Comparison of ENCODE assay signal across 1 cellular context in the genomic region with DNA sequence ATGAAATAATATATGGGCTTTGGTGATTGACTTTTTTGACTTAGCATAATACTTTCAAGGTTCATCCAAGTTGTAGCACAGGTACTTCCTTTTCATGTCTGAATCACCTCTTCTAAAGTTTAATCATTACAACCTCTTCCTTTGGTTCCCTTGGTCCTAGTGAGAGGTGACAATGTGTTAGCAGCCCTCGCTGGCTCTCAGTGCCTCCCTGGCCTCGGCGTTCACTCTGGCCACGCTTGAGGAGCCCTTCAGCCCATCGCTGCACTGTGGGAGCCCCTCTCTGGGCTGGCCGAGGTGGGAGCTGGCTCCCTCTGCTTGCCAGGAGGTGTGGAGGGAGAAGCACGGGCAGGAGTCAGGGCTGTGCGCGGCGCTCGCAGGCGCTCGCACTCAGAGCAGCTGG.
A peak's percentile ranks its signal among the peaks of the same experiment; 100 is the strongest.
TF ChIP-seq lines count a peak whose summit lies in the region.

No MANE protein-coding gene starts in this region.

TF ChIP-seq in HEK293, 187 proteins besides CTCF, POLR2A, EP300 and RAD21 (continued from another document):
- TF ChIP-seq, protein P1, sequence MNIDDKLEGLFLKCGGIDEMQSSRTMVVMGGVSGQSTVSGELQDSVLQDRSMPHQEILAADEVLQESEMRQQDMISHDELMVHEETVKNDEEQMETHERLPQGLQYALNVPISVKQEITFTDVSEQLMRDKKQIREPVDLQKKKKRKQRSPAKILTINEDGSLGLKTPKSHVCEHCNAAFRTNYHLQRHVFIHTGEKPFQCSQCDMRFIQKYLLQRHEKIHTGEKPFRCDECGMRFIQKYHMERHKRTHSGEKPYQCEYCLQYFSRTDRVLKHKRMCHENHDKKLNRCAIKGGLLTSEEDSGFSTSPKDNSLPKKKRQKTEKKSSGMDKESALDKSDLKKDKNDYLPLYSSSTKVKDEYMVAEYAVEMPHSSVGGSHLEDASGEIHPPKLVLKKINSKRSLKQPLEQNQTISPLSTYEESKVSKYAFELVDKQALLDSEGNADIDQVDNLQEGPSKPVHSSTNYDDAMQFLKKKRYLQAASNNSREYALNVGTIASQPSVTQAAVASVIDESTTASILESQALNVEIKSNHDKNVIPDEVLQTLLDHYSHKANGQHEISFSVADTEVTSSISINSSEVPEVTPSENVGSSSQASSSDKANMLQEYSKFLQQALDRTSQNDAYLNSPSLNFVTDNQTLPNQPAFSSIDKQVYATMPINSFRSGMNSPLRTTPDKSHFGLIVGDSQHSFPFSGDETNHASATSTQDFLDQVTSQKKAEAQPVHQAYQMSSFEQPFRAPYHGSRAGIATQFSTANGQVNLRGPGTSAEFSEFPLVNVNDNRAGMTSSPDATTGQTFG (tag by site-specific recombination; IDR thresholded peaks at IDR 0.05; ENCODE audit: borderline replicate concordance), result no peak
- TF ChIP-seq ZNF423 (tag by site-specific recombination; IDR thresholded peaks at IDR 0.05) (no peak), ZNF600 (tag by site-specific recombination; IDR thresholded peaks at IDR 0.05) (no peak), ZNF629 (tag by site-specific recombination; IDR thresholded peaks at IDR 0.05) (no peak), ZBTB48 (tag by site-specific recombination; IDR thresholded peaks at IDR 0.05) (no peak), ZIC2 (tag by site-specific recombination; IDR thresholded peaks at IDR 0.05) (no peak), ZNF585B (tag by site-specific recombination; IDR thresholded peaks at IDR 0.05) (no peak), FEZF1 (tag by site-specific recombination; IDR thresholded peaks at IDR 0.05) (no peak), ZNF837 (tag by site-specific recombination; IDR thresholded peaks at IDR 0.05) (no peak), ZNF555 (tag by site-specific recombination; conservative IDR thresholded peaks at IDR 0.05) (no peak), ZNF510 (tag by site-specific recombination; IDR thresholded peaks at IDR 0.05; ENCODE audit: insufficient replicate concordance) (no peak), ZNF571 (tag by site-specific recombination; IDR thresholded peaks at IDR 0.05) (no peak), ZNF529 (tag by site-specific recombination; IDR thresholded peaks at IDR 0.05; ENCODE audit: insufficient replicate concordance) (peak; percentile 74), ZNF132 (tag by site-specific recombination; IDR thresholded peaks at IDR 0.05; ENCODE audit: borderline replicate concordance) (no peak), TRIM28 (IDR thresholded peaks at IDR 0.05; ENCODE audit: borderline replicate concordance, low read length) (peak; percentile 88; the same call in 1 of the 2 replicates), ZBTB7A (tag by site-specific recombination; IDR thresholded peaks at IDR 0.05; ENCODE audit: low read depth) (no peak), RBAK (tag by site-specific recombination; IDR thresholded peaks at IDR 0.05) (0 out of 2 replicates have a peak, but pooled peaks have one; percentile 33), HOXD13 (CRISPR knock-in tag; IDR thresholded peaks at IDR 0.05; ENCODE audit: borderline replicate concordance) (no peak), MYNN (tag by site-specific recombination; IDR thresholded peaks at IDR 0.05; ENCODE audit: borderline replicate concordance) (no peak), ZNF184 (tag by site-specific recombination; IDR thresholded peaks at IDR 0.05) (peak; percentile 65), ZNF785 (tag by site-specific recombination; IDR thresholded peaks at IDR 0.05) (no peak), ZNF138 (tag by site-specific recombination; IDR thresholded peaks at IDR 0.05; ENCODE audit: borderline replicate concordance) (no peak), ZFP41 (tag by site-specific recombination; IDR thresholded peaks at IDR 0.05; ENCODE audit: borderline replicate concordance) (no peak), SALL2 (tag by site-specific recombination; IDR thresholded peaks at IDR 0.05; ENCODE audit: borderline replicate concordance) (no peak), GLIS2 (tag by site-specific recombination; IDR thresholded peaks at IDR 0.05) (no peak), ZNF239 (tag by site-specific recombination; IDR thresholded peaks at IDR 0.05) (no peak), ZNF274 (IDR thresholded peaks at IDR 0.05; ENCODE audit: low read length) (no peak), ZNF274 (tag by site-specific recombination; IDR thresholded peaks at IDR 0.05; ENCODE audit: borderline replicate concordance) (no peak), MEIS1 (CRISPR knock-in tag; IDR thresholded peaks at IDR 0.05; ENCODE audit: borderline replicate concordance) (no peak), MZF1 (tag by site-specific recombination; IDR thresholded peaks at IDR 0.05; ENCODE audit: borderline replicate concordance) (no peak), ZNF610 (tag by site-specific recombination; IDR thresholded peaks at IDR 0.05; ENCODE audit: borderline replicate concordance) (peak; percentile 61; the same call in 1 of the 2 replicates), KLF9 (tag by site-specific recombination; IDR thresholded peaks at IDR 0.05; ENCODE audit: low read depth) (no peak), ZNF394 (tag by site-specific recombination; IDR thresholded peaks at IDR 0.05; ENCODE audit: borderline replicate concordance) (peak; percentile 20; the same call in 1 of the 2 replicates), ZNF626 (tag by site-specific recombination; IDR thresholded peaks at IDR 0.05) (no peak), SETDB1 (IDR thresholded peaks at IDR 0.05; ENCODE audit: insufficient read length, low read length) (peak; percentile 32), ZFP69B (tag by site-specific recombination; IDR thresholded peaks at IDR 0.05) (no peak), KLF10 (tag by site-specific recombination; IDR thresholded peaks at IDR 0.05) (no peak), ZFP37 (tag by site-specific recombination; IDR thresholded peaks at IDR 0.05) (no peak)
- TF ChIP-seq, protein P2, sequence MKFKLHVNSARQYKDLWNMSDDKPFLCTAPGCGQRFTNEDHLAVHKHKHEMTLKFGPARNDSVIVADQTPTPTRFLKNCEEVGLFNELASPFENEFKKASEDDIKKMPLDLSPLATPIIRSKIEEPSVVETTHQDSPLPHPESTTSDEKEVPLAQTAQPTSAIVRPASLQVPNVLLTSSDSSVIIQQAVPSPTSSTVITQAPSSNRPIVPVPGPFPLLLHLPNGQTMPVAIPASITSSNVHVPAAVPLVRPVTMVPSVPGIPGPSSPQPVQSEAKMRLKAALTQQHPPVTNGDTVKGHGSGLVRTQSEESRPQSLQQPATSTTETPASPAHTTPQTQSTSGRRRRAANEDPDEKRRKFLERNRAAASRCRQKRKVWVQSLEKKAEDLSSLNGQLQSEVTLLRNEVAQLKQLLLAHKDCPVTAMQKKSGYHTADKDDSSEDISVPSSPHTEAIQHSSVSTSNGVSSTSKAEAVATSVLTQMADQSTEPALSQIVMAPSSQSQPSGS (tag by site-specific recombination; IDR thresholded peaks at IDR 0.05; ENCODE audit: low read depth), result no peak
- TF ChIP-seq, protein P3, sequence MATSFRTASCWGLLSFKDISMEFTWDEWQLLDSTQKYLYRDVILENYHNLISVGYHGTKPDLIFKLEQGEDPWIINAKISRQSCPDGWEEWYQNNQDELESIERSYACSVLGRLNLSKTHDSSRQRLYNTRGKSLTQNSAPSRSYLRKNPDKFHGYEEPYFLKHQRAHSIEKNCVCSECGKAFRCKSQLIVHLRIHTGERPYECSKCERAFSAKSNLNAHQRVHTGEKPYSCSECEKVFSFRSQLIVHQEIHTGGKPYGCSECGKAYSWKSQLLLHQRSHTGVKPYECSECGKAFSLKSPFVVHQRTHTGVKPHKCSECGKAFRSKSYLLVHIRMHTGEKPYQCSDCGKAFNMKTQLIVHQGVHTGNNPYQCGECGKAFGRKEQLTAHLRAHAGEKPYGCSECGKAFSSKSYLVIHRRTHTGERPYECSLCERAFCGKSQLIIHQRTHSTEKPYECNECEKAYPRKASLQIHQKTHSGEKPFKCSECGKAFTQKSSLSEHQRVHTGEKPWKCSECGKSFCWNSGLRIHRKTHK (tag by site-specific recombination; IDR thresholded peaks at IDR 0.05), result 0 out of 2 replicates have a peak, but pooled peaks have one; percentile 41
- TF ChIP-seq, protein P4, sequence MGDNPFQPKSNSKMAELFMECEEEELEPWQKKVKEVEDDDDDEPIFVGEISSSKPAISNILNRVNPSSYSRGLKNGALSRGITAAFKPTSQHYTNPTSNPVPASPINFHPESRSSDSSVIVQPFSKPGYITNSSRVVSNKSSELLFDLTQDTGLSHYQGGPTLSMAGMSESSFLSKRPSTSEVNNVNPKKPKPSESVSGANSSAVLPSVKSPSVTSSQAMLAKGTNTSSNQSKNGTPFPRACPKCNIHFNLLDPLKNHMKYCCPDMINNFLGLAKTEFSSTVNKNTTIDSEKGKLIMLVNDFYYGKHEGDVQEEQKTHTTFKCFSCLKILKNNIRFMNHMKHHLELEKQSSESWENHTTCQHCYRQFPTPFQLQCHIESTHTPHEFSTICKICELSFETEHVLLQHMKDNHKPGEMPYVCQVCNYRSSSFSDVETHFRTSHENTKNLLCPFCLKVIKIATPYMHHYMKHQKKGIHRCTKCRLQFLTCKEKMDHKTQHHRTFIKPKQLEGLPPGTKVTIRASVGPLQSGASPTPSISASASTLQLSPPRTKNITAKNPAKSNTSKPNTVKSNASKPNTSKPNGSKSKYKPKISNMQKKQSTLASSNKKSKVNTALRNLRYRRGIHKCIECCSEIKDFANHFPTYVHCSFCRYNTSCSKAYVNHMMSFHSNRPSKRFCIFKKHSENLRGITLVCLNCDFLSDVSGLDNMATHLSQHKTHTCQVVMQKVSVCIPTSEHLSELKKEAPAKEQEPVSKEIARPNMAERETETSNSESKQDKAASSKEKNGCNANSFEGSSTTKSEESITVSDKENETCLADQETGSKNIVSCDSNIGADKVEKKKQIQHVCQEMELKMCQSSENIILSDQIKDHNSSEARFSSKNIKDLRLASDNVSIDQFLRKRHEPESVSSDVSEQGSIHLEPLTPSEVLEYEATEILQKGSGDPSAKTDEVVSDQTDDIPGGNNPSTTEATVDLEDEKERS (tag by site-specific recombination; IDR thresholded peaks at IDR 0.05), result no peak
- TF ChIP-seq, protein P5, sequence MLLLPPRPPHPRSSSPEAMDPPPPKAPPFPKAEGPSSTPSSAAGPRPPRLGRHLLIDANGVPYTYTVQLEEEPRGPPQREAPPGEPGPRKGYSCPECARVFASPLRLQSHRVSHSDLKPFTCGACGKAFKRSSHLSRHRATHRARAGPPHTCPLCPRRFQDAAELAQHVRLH (tag by site-specific recombination; IDR thresholded peaks at IDR 0.05), result no peak
- TF ChIP-seq, protein P6, sequence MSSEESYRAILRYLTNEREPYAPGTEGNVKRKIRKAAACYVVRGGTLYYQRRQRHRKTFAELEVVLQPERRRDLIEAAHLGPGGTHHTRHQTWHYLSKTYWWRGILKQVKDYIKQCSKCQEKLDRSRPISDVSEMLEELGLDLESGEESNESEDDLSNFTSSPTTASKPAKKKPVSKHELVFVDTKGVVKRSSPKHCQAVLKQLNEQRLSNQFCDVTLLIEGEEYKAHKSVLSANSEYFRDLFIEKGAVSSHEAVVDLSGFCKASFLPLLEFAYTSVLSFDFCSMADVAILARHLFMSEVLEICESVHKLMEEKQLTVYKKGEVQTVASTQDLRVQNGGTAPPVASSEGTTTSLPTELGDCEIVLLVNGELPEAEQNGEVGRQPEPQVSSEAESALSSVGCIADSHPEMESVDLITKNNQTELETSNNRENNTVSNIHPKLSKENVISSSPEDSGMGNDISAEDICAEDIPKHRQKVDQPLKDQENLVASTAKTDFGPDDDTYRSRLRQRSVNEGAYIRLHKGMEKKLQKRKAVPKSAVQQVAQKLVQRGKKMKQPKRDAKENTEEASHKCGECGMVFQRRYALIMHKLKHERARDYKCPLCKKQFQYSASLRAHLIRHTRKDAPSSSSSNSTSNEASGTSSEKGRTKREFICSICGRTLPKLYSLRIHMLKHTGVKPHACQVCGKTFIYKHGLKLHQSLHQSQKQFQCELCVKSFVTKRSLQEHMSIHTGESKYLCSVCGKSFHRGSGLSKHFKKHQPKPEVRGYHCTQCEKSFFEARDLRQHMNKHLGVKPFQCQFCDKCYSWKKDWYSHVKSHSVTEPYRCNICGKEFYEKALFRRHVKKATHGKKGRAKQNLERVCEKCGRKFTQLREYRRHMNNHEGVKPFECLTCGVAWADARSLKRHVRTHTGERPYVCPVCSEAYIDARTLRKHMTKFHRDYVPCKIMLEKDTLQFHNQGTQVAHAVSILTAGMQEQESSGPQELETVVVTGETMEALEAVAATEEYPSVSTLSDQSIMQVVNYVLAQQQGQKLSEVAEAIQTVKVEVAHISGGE (tag by site-specific recombination; conservative IDR thresholded peaks at IDR 0.05; ENCODE audit: low read depth), result no peak
